In genomic region chr15:76840830-76841460, GRCh38 we compare ENCODE assay signal across 8 cellular contexts.
DNase-seq lines count a peak whose midpoint lies in the region; ATAC-seq and TF ChIP-seq lines count a peak whose summit lies in the region.

No MANE protein-coding gene starts in this region.

- H3K4me3 ChIP-seq in AG09309 (ENCODE audit: control insufficient read depth, low read depth, low read length) (no peak overlapping the region), OCI-LY1 (ENCODE audit: low read depth, low read length, poor library complexity, severe bottlenecking) (no peak overlapping the region), fibroblast of lung (replicated peaks in 1 of 4; ENCODE audit: control extremely low read depth in 1 of 4, insufficient read depth in 1 of 4, low read depth in 3 of 4, low read length in 4 of 4) (no peak overlapping the region), sigmoid colon (no peak overlapping the region), upper lobe of left lung (no peak overlapping the region)

- WGBS in sigmoid colon, 2 donors = 55 to 72% methylated on average over 5 of the region's 5 CpGs
- 70 to 82% methylated on average over 5 of the region's 5 CpGs for WGBS in upper lobe of left lung, 2 donors

- no peaks in the 10 kb centered on the region for H3K27me3 ChIP-seq in OCI-LY1 (ENCODE audit: insufficient read depth, low read length)
- no peaks in the 10 kb centered on the region for H3K27me3 ChIP-seq in fibroblast of lung (ENCODE audit: control insufficient read depth, insufficient read depth, low read length)
- H3K27me3 ChIP-seq in sigmoid colon = no peaks in the 10 kb centered on the region
- no peaks in the 10 kb centered on the region for H3K27me3 ChIP-seq in upper lobe of left lung

- H3K27ac ChIP-seq in OCI-LY1 (ENCODE audit: low read depth, low read length, poor library complexity, severe bottlenecking) (no peak overlapping the region), fibroblast of lung (ENCODE audit: insufficient read depth, low read length) (no peak overlapping the region), sigmoid colon (no peak overlapping the region), upper lobe of left lung (no peak overlapping the region)

- intact Hi-C loops in sigmoid colon (cut with DNase I) = no loop called here

- no peaks in the 10 kb centered on the region for H3K9me3 ChIP-seq in OCI-LY1 (ENCODE audit: low read length)
- no peaks in the 10 kb centered on the region for H3K9me3 ChIP-seq in fibroblast of lung (ENCODE audit: control insufficient read depth, insufficient read depth, low read depth, low read length)
- no peaks in the 10 kb centered on the region for H3K9me3 ChIP-seq in sigmoid colon
- peaks cover 0 to 3% (median 0%) of the 10 kb centered on the region in 4 donors for H3K9me3 ChIP-seq in upper lobe of left lung

- no peak overlapping the region for H2AFZ ChIP-seq in OCI-LY1 (ENCODE audit: low read length)
- no peak overlapping the region for H2AFZ ChIP-seq in fibroblast of lung (ENCODE audit: low read length)

- no peak for ATAC-seq in upper lobe of left lung (ENCODE audit: low FRiP score in 2 of 2)
- no peak for ATAC-seq in GM18519 (IDR thresholded peaks at IDR 0.05; ENCODE audit: low FRiP score, unreplicated experiment)

- H3K4me1 ChIP-seq in OCI-LY1 (ENCODE audit: insufficient read depth, low read length, severe bottlenecking) (no peaks in the 10 kb centered on the region), fibroblast of lung (ENCODE audit: control insufficient read depth, extremely low read depth, insufficient read depth, low read length) (no peaks in the 10 kb centered on the region), sigmoid colon (no peaks in the 10 kb centered on the region), upper lobe of left lung (no peaks in the 10 kb centered on the region)

- H3K9ac ChIP-seq in OCI-LY1 (ENCODE audit: low read length) = no peak overlapping the region
- no peak overlapping the region for H3K9ac ChIP-seq in fibroblast of lung (ENCODE audit: insufficient read depth, low read length)

- TF ChIP-seq CTCF in AG09309 (IDR thresholded peaks at IDR 0.05; ENCODE audit: control insufficient read depth, insufficient read depth, low read depth, low read length, missing control alignments) = peak; percentile 55
- TF ChIP-seq CTCF in GM12874 (IDR thresholded peaks at IDR 0.05; ENCODE audit: insufficient read depth, low read depth, low read length) = peak; percentile 38; the same call in 1 of the 2 replicates
- peak; percentile 64; the same call in 1 of the 2 replicates for TF ChIP-seq CTCF in OCI-LY1 (IDR thresholded peaks at IDR 0.05; ENCODE audit: low read length)
- peak; percentile 47 to 69 for TF ChIP-seq CTCF in fibroblast of lung (conservative IDR thresholded peaks at IDR 0.05 in 1 of 2, IDR thresholded peaks at IDR 0.05 in 1 of 2; ENCODE audit: low read depth in 1 of 2, low read length in 2 of 2)
- peak in 3 of 4 experiments; percentile 7 to 35 (median 14) for TF ChIP-seq CTCF in sigmoid colon (IDR thresholded peaks at IDR 0.05)
- TF ChIP-seq CTCF in upper lobe of left lung (IDR thresholded peaks at IDR 0.05) = peak in 2 of 6 experiments; percentile 34 to 37

- H3K9me2 ChIP-seq in OCI-LY1 (ENCODE audit: low read depth, low read length) = no peaks in the 10 kb centered on the region

- H3K79me2 ChIP-seq in OCI-LY1 (ENCODE audit: insufficient read depth, low read length) (no peaks in the 10 kb centered on the region), fibroblast of lung (ENCODE audit: control insufficient read depth, insufficient read depth, low read length) (no peaks in the 10 kb centered on the region)

- H3K4me2 ChIP-seq in OCI-LY1 (ENCODE audit: low read length) (no peak overlapping the region), fibroblast of lung (ENCODE audit: extremely low read depth, insufficient read depth, low read length) (no peak overlapping the region)

- H3K36me3 ChIP-seq in OCI-LY1 (ENCODE audit: insufficient read depth, low read length) (no peaks in the 10 kb centered on the region), fibroblast of lung (ENCODE audit: control insufficient read depth, insufficient read depth, low read length) (no peaks in the 10 kb centered on the region), sigmoid colon (peaks cover 0 to 10% (median 0%) of the 10 kb centered on the region in 4 donors), upper lobe of left lung (no peaks in the 10 kb centered on the region)

- DNase-seq in AG09309 (ENCODE audit: low read depth) (peak; percentile 16), fibroblast of lung (ENCODE audit: low read depth in 2 of 2) (peak; percentile 32 to 67), sigmoid colon (no peak), upper lobe of left lung (no peak)
- DNase-seq in stimulated activated CD4-positive, alpha-beta T cell treated with anti-CD3 and anti-CD28 coated beads, Interleukin-4, amount 100 ng/mL, for 1 hour = no peak

- TF ChIP-seq EP300 in sigmoid colon (IDR thresholded peaks at IDR 0.05) (no peak), upper lobe of left lung (IDR thresholded peaks at IDR 0.05) (no peak)

- TF ChIP-seq POLR2A in sigmoid colon (IDR thresholded peaks at IDR 0.05) (no peak), upper lobe of left lung (IDR thresholded peaks at IDR 0.05) (no peak)

- H4K20me1 ChIP-seq in OCI-LY1 (ENCODE audit: insufficient read depth, low read length) (no peaks in the 10 kb centered on the region), fibroblast of lung (ENCODE audit: control insufficient read depth, extremely low read depth, insufficient read depth, low read length) (no peaks in the 10 kb centered on the region)

- H3F3A ChIP-seq in OCI-LY1 (ENCODE audit: insufficient read depth, low read length) = no peaks in the 10 kb centered on the region

Comparison
In these comparisons a context has a peak if more than half of its experiments do, and no peak if none do; other contexts are left out.
1. DNase-seq: peak in AG09309 (single experiment) and fibroblast of lung (2 of 2); none in sigmoid colon (single experiment), upper lobe of left lung (0 of 2) and stimulated activated CD4-positive, alpha-beta T cell treated with anti-CD3 and anti-CD28 coated beads, Interleukin-4, amount 100 ng/mL, for 1 hour (single experiment).